Comparison of ENCODE assay signal across 18 cellular contexts in the genomic region with DNA sequence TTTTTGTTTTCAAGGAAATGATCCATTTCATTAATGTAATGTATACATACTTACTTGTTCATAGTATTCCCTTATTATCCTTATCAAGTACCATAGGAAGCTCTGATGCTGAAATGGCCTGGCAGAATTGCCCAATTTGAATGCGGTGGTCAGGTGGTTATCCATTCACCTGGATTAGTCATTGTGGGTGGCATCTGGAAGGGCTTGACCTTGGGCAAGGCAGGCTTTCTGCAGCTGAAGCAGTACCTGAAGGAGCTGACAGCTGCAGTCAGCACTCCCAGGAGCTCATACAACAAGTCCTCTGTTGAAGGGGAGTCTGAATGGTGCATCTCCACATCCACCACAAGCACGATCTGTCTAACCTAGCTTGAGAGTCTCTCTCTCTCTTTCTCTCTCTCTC. TPM values are rescaled to one million over a fixed set of nuclear protein-coding genes. Genes with fewer than 3 reads are reported as not detected.
DNase-seq lines count a peak whose midpoint lies in the region; ATAC-seq and TF ChIP-seq lines count a peak whose summit lies in the region.
"Had no signal": no experiment of that assay in that cellular context is flagged by ENCODE, and none has a peak within 500 bp of the region (broad histone marks: within the 10 kb centered on the region; RNA-seq: fewer than 3 reads in every experiment).

No MANE protein-coding gene starts in this region.

- no peaks in the 10 kb centered on the region for H3K36me3 ChIP-seq in kidney epithelial cell (ENCODE audit: control insufficient read depth, insufficient read depth, low read length)
- no peaks in the 10 kb centered on the region for H3K36me3 ChIP-seq in upper lobe of right lung

- intact Hi-C loops in upper lobe of right lung (cut with DNase I) = no loop called here

- peak; percentile 41 for ATAC-seq in upper lobe of right lung
- ATAC-seq in GM18873 (IDR thresholded peaks at IDR 0.05; ENCODE audit: low FRiP score, unreplicated experiment) = no peak
- no peak for ATAC-seq in HG02678 (IDR thresholded peaks at IDR 0.05; ENCODE audit: unreplicated experiment)
- ATAC-seq: HepG2 had no signal

- H3K27me3 ChIP-seq in kidney epithelial cell (ENCODE audit: control insufficient read depth, insufficient read depth, low read length) (no peaks in the 10 kb centered on the region), upper lobe of right lung (peaks cover 8% of the 10 kb centered on the region)

- H3K4me1 ChIP-seq in upper lobe of right lung = no peaks in the 10 kb centered on the region
- H3K4me1 ChIP-seq: Caco-2 had no signal

- DNase-seq in LoVo (ENCODE audit: low spot score) (peak; percentile 54), SW480 (ENCODE audit: low spot score) (peak; percentile 70), kidney epithelial cell (ENCODE audit: low read depth) (peak; percentile 34), upper lobe of right lung (no peak), superior temporal gyrus (ENCODE audit: extremely low spot score) (no peak)
- DNase-seq: Caco-2; CD4-positive, CD25-positive, alpha-beta regulatory T cell; DMS79; HCEC 1CT; KG1; NCI-H1105; NCI-H1694; NCI-H2227 treated with DMSO at 0.1 percent for 48 hours; SIG-M5 had no signal

- no peak for TF ChIP-seq CTCF in kidney epithelial cell (IDR thresholded peaks at IDR 0.05; ENCODE audit: insufficient read depth, low read length, poor library complexity, severe bottlenecking)
- no peak for TF ChIP-seq CTCF in upper lobe of right lung (IDR thresholded peaks at IDR 0.05)

- H3K27ac ChIP-seq in upper lobe of right lung = no peak overlapping the region

- no peaks in the 10 kb centered on the region for H3K9me3 ChIP-seq in upper lobe of right lung
- H3K9me3 ChIP-seq: Caco-2 had no signal

- H3K4me3 ChIP-seq in kidney epithelial cell (ENCODE audit: low read depth, low read length) (no peak overlapping the region), upper lobe of right lung (no peak overlapping the region)

RNA-seq across cellular contexts. Expression of a gene that starts 12.2 kb away (rescaled TPM):
- total RNA-seq in kidney epithelial cell (not detected in 2 replicates), upper lobe of right lung (not detected)
- total RNA-seq: Caco-2; CD4-positive, CD25-positive, alpha-beta regulatory T cell; HepG2; M059J had no signal

RNA-seq across cellular contexts. Expression of a gene that starts 15.5 kb away (rescaled TPM):
- not detected in 2 replicates for total RNA-seq in kidney epithelial cell
- total RNA-seq in upper lobe of right lung = not detected
- total RNA-seq: Caco-2; CD4-positive, CD25-positive, alpha-beta regulatory T cell; HepG2; M059J had no signal

RNA-seq across cellular contexts. Expression of a gene that starts 26.2 kb away (rescaled TPM):
- not detected in 2 replicates for total RNA-seq in kidney epithelial cell
- total RNA-seq in upper lobe of right lung = not detected
- total RNA-seq: Caco-2; CD4-positive, CD25-positive, alpha-beta regulatory T cell; HepG2; M059J had no signal

RNA-seq across cellular contexts. Expression of a gene that starts 54.1 kb away (rescaled TPM):
- total RNA-seq in kidney epithelial cell (43.2 and 49.4 TPM in 2 replicates), upper lobe of right lung (20.6 TPM)

RNA-seq across cellular contexts. Expression of a gene that starts 54.5 kb away (rescaled TPM):
- total RNA-seq in kidney epithelial cell (22.5 and 30.9 TPM in 2 replicates), upper lobe of right lung (20.9 TPM)

Comparison
In these comparisons a context has a peak if more than half of its experiments do, and no peak if none do; other contexts are left out.
1. DNase-seq: peak in LoVo (single experiment), SW480 (single experiment) and kidney epithelial cell (single experiment); none in upper lobe of right lung (single experiment) and superior temporal gyrus (single experiment).